8 cellular contexts compared by ENCODE assay signal in the genomic region with DNA sequence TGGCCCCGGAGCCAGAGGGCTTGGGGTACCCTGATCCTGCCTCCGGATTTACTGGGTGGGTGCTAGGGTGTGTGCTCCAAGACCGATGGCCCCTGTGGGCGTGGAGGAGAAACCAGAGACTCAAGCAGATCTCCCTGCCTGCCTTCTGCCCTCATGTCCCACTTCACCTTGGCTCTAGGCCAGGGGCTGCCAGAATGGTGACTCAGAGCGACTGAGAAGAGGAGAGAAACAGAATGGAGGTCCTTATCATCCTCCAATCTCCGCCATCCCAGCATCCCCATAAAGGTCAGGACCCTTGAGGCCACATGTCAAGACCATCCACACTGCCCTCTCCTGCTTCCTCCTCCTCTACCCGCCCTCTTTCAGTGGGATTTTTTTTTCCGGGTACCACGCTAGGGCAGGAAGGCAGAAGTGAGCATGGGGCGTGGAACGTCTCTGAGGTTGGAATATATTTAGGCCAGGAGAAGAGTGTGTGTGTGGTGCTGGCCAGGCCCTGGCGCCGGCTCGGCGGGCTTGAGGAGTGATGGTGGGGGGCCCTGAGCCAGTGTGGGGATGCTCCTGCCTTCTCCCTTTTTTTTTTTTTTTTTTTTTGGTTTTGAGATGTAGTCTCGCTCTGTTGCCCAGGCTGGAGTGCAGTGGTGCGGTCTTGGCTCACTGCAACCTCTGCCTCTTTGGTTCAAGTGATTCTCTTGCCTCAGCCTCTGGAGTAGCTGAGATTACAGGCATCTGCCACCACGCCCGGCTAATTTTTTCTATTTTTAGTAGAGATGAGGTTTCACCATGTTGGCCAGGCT. TPM values are rescaled to one million over a fixed set of nuclear protein-coding genes. Genes with fewer than 3 reads are reported as not detected.
DNase-seq lines count a peak whose midpoint lies in the region; ATAC-seq and TF ChIP-seq lines count a peak whose summit lies in the region.

No MANE protein-coding gene starts in this region.

- H3K27me3 ChIP-seq in AG04450 (ENCODE audit: control insufficient read depth, insufficient read depth, low read length): no peaks in the 10 kb centered on the region

- DNase-seq in AG04450 (ENCODE audit: low read depth, low spot score): no peak
- peak; percentile 84 for DNase-seq in HS-5 (ENCODE audit: low read depth)
- peak in 4 of 5 experiments; percentile 58 to 67 (median 64) for DNase-seq in T-helper 2 cell
- peak; percentile 81 for DNase-seq in amniotic epithelial cell (ENCODE audit: low read depth)
- peak in 2 of 3 donors; percentile 34 to 62 for DNase-seq in immature natural killer cell
- DNase-seq in stimulated activated CD4-positive, alpha-beta T cell treated with anti-CD3 and anti-CD28 coated beads, Interleukin-15, amount 100 ng/mL, for 24 hours: peak; percentile 87
- no peak for DNase-seq in putamen (ENCODE audit: low spot score)

- CTCF ChIA-PET in AG04450 (lab: Charles Lee): no interaction called here

- H3K27me3 Mint-ChIP-seq in immature natural killer cell (ENCODE audit: low read depth in 3 of 3): peaks cover 0 to 3% (median 2%) of the 10 kb centered on the region in 3 donors

- H3K4me3 Mint-ChIP-seq in immature natural killer cell: peak overlapping the region; percentile 59 to 82 (median 66)

- H3K27ac ChIP-seq in AG04450 (ENCODE audit: low read depth, low read length): peak overlapping the region; percentile 68

- ATAC-seq in HG02970 (IDR thresholded peaks at IDR 0.05; ENCODE audit: low FRiP score, unreplicated experiment): no peak

- peaks cover 57 to 65% of the 10 kb centered on the region in 2 donors for H3K4me1 Mint-ChIP-seq in immature natural killer cell

- no peaks in the 10 kb centered on the region for H3K9me3 Mint-ChIP-seq in immature natural killer cell

- POLR2A ChIA-PET in AG04450 (lab: Yijun Ruan, JAX): interaction anchor here (0.7 kb wide), 1 partner anchor 9 kb away, joined by 5 read pairs; no protein-coding TSS in a partner anchor

- no peaks in the 10 kb centered on the region for H3K9me3 ChIP-seq in AG04450 (ENCODE audit: control insufficient read depth, insufficient read depth, low read length)

- H3K36me3 Mint-ChIP-seq in immature natural killer cell: no peaks in the 10 kb centered on the region

- no peak for TF ChIP-seq CTCF in AG04450 (IDR thresholded peaks at IDR 0.05; ENCODE audit: low read depth, low read length)

- H3K27ac Mint-ChIP-seq in immature natural killer cell: peak overlapping the region; percentile 85 to 96 (median 92)

- no peak overlapping the region for H3K4me3 ChIP-seq in AG04450 (ENCODE audit: low read depth, low read length)

RNA-seq across cellular contexts. Expression of a gene that starts 22.3 kb away (rescaled TPM):
- polyA plus RNA-seq in AG04450 (2011; rRNA removed) (15.3 and 21.3 TPM in 2 replicates), immature natural killer cell (100 to 1,000 TPM; 395 to 487 (median 487) TPM)
- 8.1 and 10.7 TPM in 2 replicates for polyA minus RNA-seq in AG04450 (2011; rRNA and poly(A)+ RNA removed)

RNA-seq across cellular contexts. Expression of a gene that starts 22.4 kb away (rescaled TPM):
- 47.9 and 57.6 TPM in 2 replicates for polyA plus RNA-seq in AG04450 (2011; rRNA removed)
- 56.7 and 83.9 TPM in 2 replicates for polyA minus RNA-seq in AG04450 (2011; rRNA and poly(A)+ RNA removed)
- 10 to 100 TPM; 56.8 to 92.5 (median 66.0) TPM for polyA plus RNA-seq in immature natural killer cell

RNA-seq across cellular contexts. Expression of a gene that starts 54.5 kb away (rescaled TPM):
- polyA plus RNA-seq in AG04450 (2011; rRNA removed) (43.4 and 76.4 TPM in 2 replicates), immature natural killer cell (1 to 10 TPM in 2 of 3 donors, not detected in 1; 1.2 to 2.8 TPM)
- polyA minus RNA-seq in AG04450 (2011; rRNA and poly(A)+ RNA removed): 38.2 and 51.8 TPM in 2 replicates

RNA-seq across cellular contexts. Expression of a gene that starts 56.0 kb away (rescaled TPM):
- 17.3 and 21.0 TPM in 2 replicates for polyA plus RNA-seq in AG04450 (2011; rRNA removed)
- 15.6 and 24.6 TPM in 2 replicates for polyA minus RNA-seq in AG04450 (2011; rRNA and poly(A)+ RNA removed)
- 10 to 100 TPM; 13.2 to 16.5 (median 16.3) TPM for polyA plus RNA-seq in immature natural killer cell

Comparison
In these comparisons a context has a peak if more than half of its experiments do, and no peak if none do; other contexts are left out.
1. DNase-seq: peak in HS-5 (single experiment), T-helper 2 cell (4 of 5), amniotic epithelial cell (single experiment), immature natural killer cell (2 of 3) and stimulated activated CD4-positive, alpha-beta T cell treated with anti-CD3 and anti-CD28 coated beads, Interleukin-15, amount 100 ng/mL, for 24 hours (single experiment); none in AG04450 (single experiment) and putamen (single experiment).
2. RNA of a gene that starts 22.3 kb away (polyA plus RNA-seq): 395 to 487 TPM in immature natural killer cell; 15.3 to 21.3 TPM in AG04450; every median in the first group is over 10 times any median in the second.
3. RNA of a gene that starts 54.5 kb away (polyA plus RNA-seq): 43.4 to 76.4 TPM in AG04450; 1.2 to 2.8 TPM in immature natural killer cell; every median in the first group is over 10 times any median in the second.